ENCODE assay signal across 8 cellular contexts in the genomic region with DNA sequence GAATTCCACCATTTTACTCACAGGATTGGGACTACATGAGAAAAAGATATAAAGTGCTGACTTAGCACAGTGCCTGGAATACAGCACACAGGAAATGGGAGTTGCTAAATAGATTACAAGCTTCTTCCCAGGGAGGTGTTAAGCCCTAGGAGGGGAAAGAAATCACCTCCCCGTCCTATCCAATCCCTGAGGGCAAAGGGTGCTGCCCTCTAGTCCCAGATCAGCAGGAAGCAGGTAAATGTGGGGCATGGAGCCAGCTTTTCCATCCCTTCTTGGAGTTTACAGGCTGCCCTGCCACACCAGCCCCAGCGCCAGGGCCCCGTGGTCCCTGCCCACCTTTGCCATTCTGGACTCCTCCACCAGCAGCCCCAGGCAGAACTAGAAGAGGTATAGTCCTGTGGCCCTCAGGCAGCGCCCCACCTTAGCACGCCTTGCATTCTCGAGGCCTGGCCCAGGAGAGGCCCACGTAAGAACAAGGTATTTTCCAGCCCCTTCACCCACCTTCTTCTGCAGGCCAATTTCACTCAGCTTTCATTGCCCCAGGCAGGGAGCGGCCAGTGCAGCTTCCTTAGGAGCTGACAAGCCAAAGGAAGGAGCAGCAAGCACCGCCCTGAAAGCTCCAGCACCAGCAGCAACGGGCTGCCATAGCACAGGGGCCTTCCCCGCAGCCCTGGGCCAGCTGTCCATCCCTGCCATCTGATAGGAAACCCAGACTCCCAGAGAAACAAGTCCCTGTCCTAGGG. TPM values are rescaled to one million over a fixed set of nuclear protein-coding genes. Genes with fewer than 3 reads are reported as not detected.
DNase-seq lines count a peak whose midpoint lies in the region; ATAC-seq lines count a peak whose summit lies in the region.

No MANE protein-coding gene starts in this region.

- H3K36me3 Mint-ChIP-seq in activated naive CD8-positive, alpha-beta T cell treated with anti-CD3 and anti-CD28 coated beads for 36 hours: peaks cover 2% of the 10 kb centered on the region

- DNase-seq in DMS53 (lab: John Stamatoyannopoulos, UW) (peak; percentile 35), DMS53 treated with DMSO at 0.1 percent for 48 hours (lab: John Stamatoyannopoulos, UW; ENCODE audit: unreplicated experiment) (no peak), NCI-H1930 (lab: John Stamatoyannopoulos, UW) (no peak)
- no peak for DNase-seq in activated naive CD8-positive, alpha-beta T cell treated with anti-CD3 and anti-CD28 coated beads for 36 hours
- DNase-seq in effector CD4-positive, alpha-beta T cell: no peak

- H3K9me3 ChIP-seq in iPS-20b (ENCODE audit: insufficient read depth, low read depth, low read length) (no peaks in the 10 kb centered on the region), subcutaneous abdominal adipose tissue (ENCODE audit: control insufficient read depth in 5 of 5, low read length in 5 of 5) (no peaks in the 10 kb centered on the region)

- no peaks in the 10 kb centered on the region for H3K9me3 Mint-ChIP-seq in activated naive CD8-positive, alpha-beta T cell treated with anti-CD3 and anti-CD28 coated beads for 36 hours

- H3K4me1 Mint-ChIP-seq in activated naive CD8-positive, alpha-beta T cell treated with anti-CD3 and anti-CD28 coated beads for 36 hours: peaks cover 78% of the 10 kb centered on the region

- H3K27ac Mint-ChIP-seq in activated naive CD8-positive, alpha-beta T cell treated with anti-CD3 and anti-CD28 coated beads for 36 hours: peak overlapping the region; percentile 90

- H3K4me3 Mint-ChIP-seq in activated naive CD8-positive, alpha-beta T cell treated with anti-CD3 and anti-CD28 coated beads for 36 hours: no peak overlapping the region

- H3K27me3 ChIP-seq in iPS-20b (ENCODE audit: insufficient read depth, low read length): no peaks in the 10 kb centered on the region
- no peaks in the 10 kb centered on the region for H3K27me3 ChIP-seq in subcutaneous abdominal adipose tissue (ENCODE audit: control insufficient read depth in 5 of 5, insufficient read depth in 4 of 5, low read length in 5 of 5)

- peaks cover 7% of the 10 kb centered on the region; the same call in 1 of the 2 replicates for H3K36me3 ChIP-seq in iPS-20b (ENCODE audit: insufficient read depth, low read depth, low read length)
- peaks cover 0 to 11% (median 10%) of the 10 kb centered on the region in 5 donors for H3K36me3 ChIP-seq in subcutaneous abdominal adipose tissue (ENCODE audit: control insufficient read depth in 5 of 5, insufficient read depth in 5 of 5, low read length in 5 of 5)

- H3K4me1 ChIP-seq in iPS-20b (ENCODE audit: insufficient read depth, low read length) (peaks cover 65% of the 10 kb centered on the region), subcutaneous abdominal adipose tissue (ENCODE audit: control insufficient read depth in 5 of 5, insufficient read depth in 5 of 5, low read length in 5 of 5) (peaks cover 52 to 98% (median 90%) of the 10 kb centered on the region in 5 donors)

- H3K4me3 ChIP-seq in iPS-20b (ENCODE audit: low read length) (peak overlapping the region; percentile 64), subcutaneous abdominal adipose tissue (ENCODE audit: low read depth in 1 of 5, low read length in 5 of 5) (peak overlapping the region; percentile 17 to 39 (median 19))

- H3K9ac ChIP-seq in iPS-20b (ENCODE audit: low read depth, low read length) (peak overlapping the region; percentile 94), subcutaneous abdominal adipose tissue (ENCODE audit: low read length in 5 of 5) (peak overlapping the region; percentile 16 to 69 (median 39))

- H3K27ac ChIP-seq in iPS-20b (ENCODE audit: low read length) (peak overlapping the region; percentile 77), subcutaneous abdominal adipose tissue (ENCODE audit: low read depth, low read length) (peak overlapping the region; percentile 94)

- no peak for ATAC-seq in HG02623 (IDR thresholded peaks at IDR 0.05; ENCODE audit: unreplicated experiment)

- H3K27me3 Mint-ChIP-seq in activated naive CD8-positive, alpha-beta T cell treated with anti-CD3 and anti-CD28 coated beads for 36 hours: no peaks in the 10 kb centered on the region

RNA-seq across cellular contexts. Expression of a gene that starts 28.8 kb away (rescaled TPM):
- total RNA-seq in activated naive CD8-positive, alpha-beta T cell treated with anti-CD3 and anti-CD28 coated beads for 36 hours: 1,000 to 10,000 TPM; 3,852 to 4,173 TPM

RNA-seq across cellular contexts. Expression of a gene that starts 35.2 kb away (rescaled TPM):
- total RNA-seq in activated naive CD8-positive, alpha-beta T cell treated with anti-CD3 and anti-CD28 coated beads for 36 hours: 100 to 1,000 TPM; 143 to 146 TPM

RNA-seq across cellular contexts. Expression of a gene that starts 35.8 kb away (rescaled TPM):
- 10 to 100 TPM; 37.1 to 39.2 TPM for total RNA-seq in activated naive CD8-positive, alpha-beta T cell treated with anti-CD3 and anti-CD28 coated beads for 36 hours
